In genomic region chr11:117792241-117792640, GRCh38 we compare ENCODE assay signal across 14 cellular contexts. TPM values are rescaled to one million over a fixed set of nuclear protein-coding genes. Genes with fewer than 3 reads are reported as not detected.
"Had no signal": no experiment of that assay in that cellular context is flagged by ENCODE, and none has a peak within 500 bp of the region (broad histone marks: within the 10 kb centered on the region; RNA-seq: fewer than 3 reads in every experiment).

No MANE protein-coding gene starts in this region.

- DNase-seq: activated CD4-positive, alpha-beta T cell treated with anti-CD3 and anti-CD28 coated beads, Interleukin-2, amount 50 U/mL, for 4 hours; activated CD4-positive, CD25-positive, alpha-beta regulatory T cell; activated naive CD4-positive, alpha-beta T cell treated with anti-CD3 and anti-CD28 coated beads, Interleukin-2, amount 50 U/mL, for 16 hours; activated T-cell treated with anti-CD3 and anti-CD28 coated beads, Interleukin-2, amount 50 U/mL, for 1 hour; adrenal gland; effector CD8-positive, alpha-beta T cell; heart left ventricle; islet precursor cell; left ventricle myocardium inferior; mesendoderm; stimulated activated CD4-positive, alpha-beta T cell treated with anti-CD3 and anti-CD28 coated beads, Interleukin-12 subunit alpha, Interleukin-12 subunit beta, amount 100 ng/mL, for 4 hours; stimulated activated naive CD4-positive, alpha-beta T cell treated with Interleukin-2 at 50 U/mL for 16 hours had no signal

- H3K4me1 Mint-ChIP-seq: neural crest cell had no signal

- H3K9me3 Mint-ChIP-seq: neural crest cell had no signal

- H3K4me3 Mint-ChIP-seq: neural crest cell had no signal

RNA-seq across cellular contexts. Expression of gene DSCAML1, which starts 4.8 kb away (rescaled TPM):
- polyA plus RNA-seq: fibroblast of lung had no signal
